12 cellular contexts compared by ENCODE assay signal in the genomic region with DNA sequence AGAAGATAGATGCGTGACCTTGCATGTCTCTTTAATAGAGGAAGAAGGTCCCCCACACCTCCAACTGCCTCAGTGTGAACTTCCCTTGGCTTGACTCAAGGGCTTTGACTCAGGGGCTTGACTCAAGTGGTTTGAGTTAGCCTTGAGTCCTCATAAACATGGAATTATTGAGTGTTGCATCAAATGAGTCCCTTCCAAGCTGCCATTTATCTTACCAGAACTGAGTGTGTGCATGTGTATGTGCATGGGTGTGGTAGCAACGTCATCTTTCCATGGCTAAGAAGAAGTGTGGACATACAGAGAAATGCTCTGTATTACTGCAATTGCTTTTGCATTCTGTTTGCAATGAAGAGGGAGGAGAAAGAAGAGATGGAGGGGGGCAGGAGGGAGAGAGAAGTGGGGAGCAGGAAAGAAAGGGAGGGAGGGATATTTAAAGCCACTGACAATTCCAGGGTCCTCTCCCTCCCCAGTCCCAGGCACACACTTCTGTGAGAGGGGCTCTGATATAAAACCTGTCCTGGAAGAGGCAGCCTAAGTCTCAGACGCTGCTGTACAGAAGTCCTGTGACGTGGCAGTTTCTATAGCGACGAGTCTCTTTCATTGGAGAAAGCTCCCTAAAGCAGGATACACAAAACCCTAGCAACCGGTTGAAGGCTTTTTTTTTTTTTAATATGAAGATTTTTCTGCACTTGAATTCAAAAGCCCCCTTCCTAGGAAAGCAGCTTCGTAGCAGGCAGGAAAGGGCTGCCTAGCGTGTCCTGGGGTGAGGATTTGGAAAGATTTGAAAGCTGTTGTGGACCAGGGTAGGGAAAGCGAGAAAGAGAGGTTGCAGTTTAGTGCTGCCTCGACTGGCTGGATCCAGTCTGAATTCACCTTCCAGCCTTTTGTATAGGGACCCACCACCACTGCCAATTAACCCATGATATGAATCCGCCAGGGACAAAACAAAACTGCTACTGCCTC.
A peak's percentile ranks its signal among the peaks of the same experiment; 100 is the strongest.
DNase-seq lines count a peak whose midpoint lies in the region; ATAC-seq lines count a peak whose summit lies in the region.
"Had no signal": no experiment of that assay in that cellular context is flagged by ENCODE, and none has a peak within 500 bp of the region (broad histone marks: within the 10 kb centered on the region; RNA-seq: fewer than 3 reads in every experiment).

No MANE protein-coding gene starts in this region.

- CTCF ChIA-PET in activated naive CD4-positive, alpha-beta T cell treated with anti-CD3 and anti-CD28 coated beads, Interleukin-2, amount 10 ng/mL, durations not matched to agents 7 days and 5 days (lab: Charles Lee) = no interaction called here

- no peak overlapping the region for H3K4me3 Mint-ChIP-seq in activated naive CD4-positive, alpha-beta T cell treated with anti-CD3 and anti-CD28 coated beads, Interleukin-2, amount 10 ng/mL, durations not matched to agents 7 days and 5 days
- H3K4me3 Mint-ChIP-seq: activated CD4-positive, alpha-beta T cell treated with anti-CD3 and anti-CD28 coated beads, Interleukin-2, amount 10 ng/mL, durations not matched to agents 7 days and 5 days; activated naive CD8-positive, alpha-beta T cell treated with anti-CD3 and anti-CD28 coated beads for 36 hours had no signal

- H3K36me3 Mint-ChIP-seq in activated naive CD4-positive, alpha-beta T cell treated with anti-CD3 and anti-CD28 coated beads, Interleukin-2, amount 10 ng/mL, durations not matched to agents 7 days and 5 days = no peaks in the 10 kb centered on the region
- H3K36me3 Mint-ChIP-seq: activated naive CD8-positive, alpha-beta T cell treated with anti-CD3 and anti-CD28 coated beads for 36 hours had no signal

- H3K9me3 Mint-ChIP-seq in activated naive CD4-positive, alpha-beta T cell treated with anti-CD3 and anti-CD28 coated beads, Interleukin-2, amount 10 ng/mL, durations not matched to agents 7 days and 5 days = no peaks in the 10 kb centered on the region
- H3K9me3 Mint-ChIP-seq: activated naive CD8-positive, alpha-beta T cell treated with anti-CD3 and anti-CD28 coated beads for 36 hours had no signal

- H3K27me3 ChIP-seq in ACC112 (ENCODE audit: insufficient read depth, low read length) = no peaks in the 10 kb centered on the region
- H3K27me3 ChIP-seq in GM23248 (replicated peaks; ENCODE audit: insufficient read depth) = no peaks in the 10 kb centered on the region
- H3K27me3 ChIP-seq: gastrocnemius medialis had no signal

- H3K4me1 Mint-ChIP-seq in activated naive CD4-positive, alpha-beta T cell treated with anti-CD3 and anti-CD28 coated beads, Interleukin-2, amount 10 ng/mL, durations not matched to agents 7 days and 5 days = no peaks in the 10 kb centered on the region
- H3K4me1 Mint-ChIP-seq: activated CD4-positive, alpha-beta T cell treated with anti-CD3 and anti-CD28 coated beads, Interleukin-2, amount 10 ng/mL, durations not matched to agents 7 days and 5 days had no signal

- peaks cover 8% of the 10 kb centered on the region for H3K27me3 Mint-ChIP-seq in activated naive CD4-positive, alpha-beta T cell treated with anti-CD3 and anti-CD28 coated beads, Interleukin-2, amount 10 ng/mL, durations not matched to agents 7 days and 5 days

- no peaks in the 10 kb centered on the region for H3K79me2 ChIP-seq in ACC112 (ENCODE audit: control insufficient read depth, insufficient read depth, low read length, unreplicated experiment)
- H3K79me2 ChIP-seq in GM23248 (ENCODE audit: insufficient read depth) = no peaks in the 10 kb centered on the region

- no peaks in the 10 kb centered on the region for H4K20me1 ChIP-seq in GM23248 (ENCODE audit: insufficient read depth)

- H3K27ac Mint-ChIP-seq in activated naive CD4-positive, alpha-beta T cell treated with anti-CD3 and anti-CD28 coated beads, Interleukin-2, amount 10 ng/mL, durations not matched to agents 7 days and 5 days = no peak overlapping the region
- H3K27ac Mint-ChIP-seq: activated CD4-positive, alpha-beta T cell treated with anti-CD3 and anti-CD28 coated beads, Interleukin-2, amount 10 ng/mL, durations not matched to agents 7 days and 5 days; activated naive CD8-positive, alpha-beta T cell treated with anti-CD3 and anti-CD28 coated beads for 36 hours had no signal

- no peak for ATAC-seq in GM18867 (IDR thresholded peaks at IDR 0.05; ENCODE audit: unreplicated experiment)
- ATAC-seq: gastrocnemius medialis had no signal

- H3K27ac ChIP-seq in ACC112 (ENCODE audit: low read depth, low read length) (no peak overlapping the region), GM23248 (no peak overlapping the region)
- H3K27ac ChIP-seq: gastrocnemius medialis had no signal

- H3K4me2 ChIP-seq in GM23248 (ENCODE audit: unreplicated experiment) = no peak overlapping the region

- H3K9me3 ChIP-seq in GM23248 (ENCODE audit: low read depth) = no peaks in the 10 kb centered on the region
- H3K9me3 ChIP-seq: gastrocnemius medialis, mucosa of descending colon had no signal

- in situ Hi-C loops in GM23248 (cut with MboI) = no loop called here

- H3K36me3 ChIP-seq in ACC112 (ENCODE audit: insufficient read depth, low read length) (no peaks in the 10 kb centered on the region), GM23248 (ENCODE audit: low read depth) (no peaks in the 10 kb centered on the region)
- H3K36me3 ChIP-seq: gastrocnemius medialis had no signal

- H3K4me3 ChIP-seq in ACC112 (ENCODE audit: low read depth, low read length) = no peak overlapping the region
- no peak overlapping the region for H3K4me3 ChIP-seq in GM23248
- H3K4me3 ChIP-seq: gastrocnemius medialis, mucosa of descending colon had no signal

- no peaks in the 10 kb centered on the region for H3K9me2 ChIP-seq in GM23248 (ENCODE audit: insufficient read depth)

- WGBS in GM23248 (ENCODE audit: low coverage in 1 of 2, low lambda C conversion rate in 2 of 2, missing lambda C conversion rate in 2 of 2), 2 experiments = 68 to 75% methylated on average over 11 to 12 of the region's 12 CpGs

- DNase-seq in NCI-H146 (lab: John Stamatoyannopoulos, UW) (peak; percentile 94), astrocyte of the hippocampus (ENCODE audit: low read depth, low spot score) (peak; percentile 86), iris pigment epithelial cell (ENCODE audit: low read depth) (peak; percentile 81), GM03348 (ENCODE audit: low spot score) (no peak), GM23248 (no peak)
- no peak for DNase-seq in activated naive CD4-positive, alpha-beta T cell treated with anti-CD3 and anti-CD28 coated beads, Interleukin-2, amount 10 ng/mL, durations not matched to agents 7 days and 5 days
- DNase-seq: activated CD4-positive, alpha-beta T cell treated with anti-CD3 and anti-CD28 coated beads, Interleukin-2, amount 10 ng/mL, durations not matched to agents 7 days and 5 days; activated naive CD8-positive, alpha-beta T cell treated with anti-CD3 and anti-CD28 coated beads for 36 hours had no signal

- H3K4me1 ChIP-seq in ACC112 (ENCODE audit: control insufficient read depth, insufficient read depth, low read length, unreplicated experiment) = peaks cover 6% of the 10 kb centered on the region
- no peaks in the 10 kb centered on the region for H3K4me1 ChIP-seq in GM23248 (ENCODE audit: insufficient read depth)
- H3K4me1 ChIP-seq: gastrocnemius medialis had no signal

- no peaks in the 10 kb centered on the region for H3F3A ChIP-seq in GM23248 (ENCODE audit: insufficient read depth)

- H2AFZ ChIP-seq in ACC112 (ENCODE audit: low read length, unreplicated experiment) (peak overlapping the region; percentile 33), GM23248 (no peak overlapping the region)

- no peak overlapping the region for H3K9ac ChIP-seq in GM23248

Comparison
In these comparisons a context has a peak if more than half of its experiments do, and no peak if none do; other contexts are left out.
1. DNase-seq: peak in NCI-H146 (single experiment), astrocyte of the hippocampus (single experiment) and iris pigment epithelial cell (single experiment); none in GM03348 (single experiment), activated naive CD4-positive, alpha-beta T cell treated with anti-CD3 and anti-CD28 coated beads, Interleukin-2, amount 10 ng/mL, durations not matched to agents 7 days and 5 days (single experiment) and GM23248 (single experiment).